ENCODE assay signal across 17 cellular contexts in genomic region chr12:52059582-52060497, GRCh38. TPM values are rescaled to one million over a fixed set of nuclear protein-coding genes. Genes with fewer than 3 reads are reported as not detected.
DNase-seq lines count a peak whose midpoint lies in the region; ATAC-seq and TF ChIP-seq lines count a peak whose summit lies in the region.
"Had no signal": no experiment of that assay in that cellular context is flagged by ENCODE, and none has a peak within 500 bp of the region (broad histone marks: within the 10 kb centered on the region; RNA-seq: fewer than 3 reads in every experiment).

No MANE protein-coding gene starts in this region.

- H3K36me3 Mint-ChIP-seq in stimulated activated memory B cell treated with anti-CD40 and anti-IgM and Interleukin-4, amounts not matched to agents 10 μg/mL and 1 μg/mL and 100 μg/mL, for 72 hours, result peaks cover 23% of the 10 kb centered on the region
- no peaks in the 10 kb centered on the region for H3K36me3 Mint-ChIP-seq in endothelial cell (ENCODE audit: low read depth, unreplicated experiment)

- no peak overlapping the region for H3K4me3 Mint-ChIP-seq in stimulated activated memory B cell treated with anti-CD40 and anti-IgM and Interleukin-4, amounts not matched to agents 10 μg/mL and 1 μg/mL and 100 μg/mL, for 72 hours
- H3K4me3 Mint-ChIP-seq in endothelial cell (ENCODE audit: unreplicated experiment), result no peak overlapping the region
- H3K4me3 Mint-ChIP-seq: stimulated activated naive B cell treated with anti-CD40 and anti-IgM and Interleukin-4, amounts not matched to agents 10 μg/mL and 1 μg/mL and 100 μg/mL, for 72 hours had no signal

- H3K27ac ChIP-seq in ovary, result no peak overlapping the region
- H3K27ac ChIP-seq: colonic mucosa, HL-60, parathyroid adenoma, SJSA1 had no signal

- peaks cover 5% of the 10 kb centered on the region for H3K4me1 Mint-ChIP-seq in stimulated activated memory B cell treated with anti-CD40 and anti-IgM and Interleukin-4, amounts not matched to agents 10 μg/mL and 1 μg/mL and 100 μg/mL, for 72 hours
- peaks cover 3% of the 10 kb centered on the region for H3K4me1 Mint-ChIP-seq in endothelial cell (ENCODE audit: unreplicated experiment)

- no peak overlapping the region for H3K27ac Mint-ChIP-seq in stimulated activated memory B cell treated with anti-CD40 and anti-IgM and Interleukin-4, amounts not matched to agents 10 μg/mL and 1 μg/mL and 100 μg/mL, for 72 hours
- no peak overlapping the region for H3K27ac Mint-ChIP-seq in endothelial cell (ENCODE audit: unreplicated experiment)
- H3K27ac Mint-ChIP-seq: stimulated activated naive B cell treated with anti-CD40 and anti-IgM and Interleukin-4, amounts not matched to agents 10 μg/mL and 1 μg/mL and 100 μg/mL, for 72 hours had no signal

- peaks cover 17% of the 10 kb centered on the region for H3K4me1 ChIP-seq in ovary (ENCODE audit: insufficient read depth)
- H3K4me1 ChIP-seq: parathyroid adenoma had no signal

- H3K4me3 ChIP-seq in ovary, result no peak overlapping the region
- H3K4me3 ChIP-seq: colonic mucosa, SJSA1 had no signal

- H3K27me3 Mint-ChIP-seq in stimulated activated memory B cell treated with anti-CD40 and anti-IgM and Interleukin-4, amounts not matched to agents 10 μg/mL and 1 μg/mL and 100 μg/mL, for 72 hours, result peaks cover 15% of the 10 kb centered on the region
- H3K27me3 Mint-ChIP-seq in endothelial cell (ENCODE audit: unreplicated experiment), result peaks cover 3% of the 10 kb centered on the region

- no peak for TF ChIP-seq EP300 in ovary (IDR thresholded peaks at IDR 0.05)

- 79 to 80% (median 80%) methylated on average over 12 of the region's 12 CpGs for WGBS in ovary, 3 donors

- intact Hi-C loops in ovary (cut with DNase I), result no loop called here

- TF ChIP-seq CTCF in ovary (IDR thresholded peaks at IDR 0.05) (no peak), endothelial cell (IDR thresholded peaks at IDR 0.05; ENCODE audit: unreplicated experiment) (no peak)

- no peaks in the 10 kb centered on the region for H3K27me3 ChIP-seq in ovary
- H3K27me3 ChIP-seq: BE2C, colonic mucosa, SJSA1 had no signal

- TF ChIP-seq POLR2A in erythroblast (IDR thresholded peaks at IDR 0.05; ENCODE audit: low read length), result peak; percentile 75
- TF ChIP-seq POLR2A in ovary (IDR thresholded peaks at IDR 0.05), result peak; percentile 18

- H3K9me3 Mint-ChIP-seq in stimulated activated memory B cell treated with anti-CD40 and anti-IgM and Interleukin-4, amounts not matched to agents 10 μg/mL and 1 μg/mL and 100 μg/mL, for 72 hours, result no peaks in the 10 kb centered on the region
- no peaks in the 10 kb centered on the region for H3K9me3 Mint-ChIP-seq in endothelial cell (ENCODE audit: unreplicated experiment)
- H3K9me3 Mint-ChIP-seq: activated naive CD4-positive, alpha-beta T cell treated with anti-CD3 and anti-CD28 coated beads, Interleukin-2, amount 50 U/mL, for 72 hours; stimulated activated naive B cell treated with anti-CD40 and anti-IgM and Interleukin-4, amounts not matched to agents 10 μg/mL and 1 μg/mL and 100 μg/mL, for 72 hours had no signal

- no peak for ATAC-seq in GM21447 (IDR thresholded peaks at IDR 0.05; ENCODE audit: unreplicated experiment)
- no peak for ATAC-seq in stimulated activated memory B cell treated with anti-CD40 and anti-IgM and Interleukin-4, amounts not matched to agents 10 μg/mL and 1 μg/mL and 100 μg/mL, for 72 hours
- ATAC-seq in GM21737 (IDR thresholded peaks at IDR 0.05; ENCODE audit: unreplicated experiment), result no peak
- ATAC-seq: stimulated activated naive B cell treated with anti-CD40 and anti-IgM and Interleukin-4, amounts not matched to agents 10 μg/mL and 1 μg/mL and 100 μg/mL, for 72 hours had no signal

- DNase-seq in COR-L47 (lab: John Stamatoyannopoulos, UW) (peak; percentile 56), NCI-H1417 (lab: John Stamatoyannopoulos, UW) (peak in 2 of 3 experiments; percentile 43 to 82), erythroblast (lab: John Stamatoyannopoulos, UW) (no peak), ovary (peak; percentile 39 to 82 (median 68)), endothelial cell (ENCODE audit: low spot score) (no peak)
- DNase-seq: BE2C; colonic mucosa; stimulated activated naive B cell treated with anti-CD40 and anti-IgM and Interleukin-4, amounts not matched to agents 10 μg/mL and 1 μg/mL and 100 μg/mL, for 72 hours had no signal

- H3K9me3 ChIP-seq in ovary, result no peaks in the 10 kb centered on the region
- H3K9me3 ChIP-seq: BE2C, colonic mucosa, SJSA1 had no signal

- H3K36me3 ChIP-seq in ovary, result no peaks in the 10 kb centered on the region
- H3K36me3 ChIP-seq: colonic mucosa had no signal

RNA-seq across cellular contexts. Expression of gene NR4A1, which starts 8.6 kb away (rescaled TPM):
- 1,000 to 10,000 TPM in 2 of 7 donors, 100 to 1,000 TPM in 5; 142 to 1,603 (median 414) TPM for total RNA-seq in ovary
- 100 to 1,000 TPM in 1 of 2 donors, 10 to 100 TPM in 1; 41.7 to 159 TPM for polyA plus RNA-seq in ovary
- 1.0 TPM for total RNA-seq in endothelial cell (ENCODE audit: unreplicated experiment)

RNA-seq across cellular contexts. Expression of gene ATG101, which starts 9.9 kb away (rescaled TPM):
- total RNA-seq in ovary, result 10 to 100 TPM; 24.9 to 48.7 (median 28.9) TPM
- polyA plus RNA-seq in ovary, result 10 to 100 TPM; 13.6 to 26.2 TPM
- 30.6 TPM for total RNA-seq in endothelial cell (ENCODE audit: unreplicated experiment)

RNA-seq across cellular contexts. Expression of gene SMIM41, which starts 19.7 kb away (rescaled TPM):
- total RNA-seq in ovary (1 to 10 TPM; 1.4 to 4.5 (median 2.8) TPM), endothelial cell (ENCODE audit: unreplicated experiment) (not detected)
- 1 to 10 TPM in 1 of 2 donors, under 1 TPM in 1; 0.32 to 3.4 TPM for polyA plus RNA-seq in ovary
- total RNA-seq: activated CD8-positive, alpha-beta memory T cell treated with anti-CD3 and anti-CD28 coated beads for 36 hours; activated naive CD4-positive, alpha-beta T cell treated with anti-CD3 and anti-CD28 coated beads, Interleukin-2, amount 50 U/mL, for 72 hours; LHCN-M2; SJSA1 had no signal

RNA-seq across cellular contexts. Expression of gene TAMALIN, which starts 53.1 kb away (rescaled TPM):
- total RNA-seq in ovary (10 to 100 TPM; 20.8 to 84.1 (median 38.6) TPM), endothelial cell (ENCODE audit: unreplicated experiment) (29.7 TPM)
- 10 to 100 TPM; 16.8 to 21.8 TPM for polyA plus RNA-seq in ovary

Comparison
In these comparisons a context has a peak if more than half of its experiments do, and no peak if none do; other contexts are left out.
1. DNase-seq: peak in COR-L47 (single experiment), NCI-H1417 (2 of 3) and ovary (5 of 5); none in erythroblast (0 of 2) and endothelial cell (single experiment).
2. RNA of gene NR4A1, which starts 8.6 kb away (total RNA-seq): 142 to 1,603 TPM in ovary; 1.0 TPM in endothelial cell (single experiment); every median in the first group is over 10 times any median in the second.